ENCODE assay signal across 12 cellular contexts in the genomic region with DNA sequence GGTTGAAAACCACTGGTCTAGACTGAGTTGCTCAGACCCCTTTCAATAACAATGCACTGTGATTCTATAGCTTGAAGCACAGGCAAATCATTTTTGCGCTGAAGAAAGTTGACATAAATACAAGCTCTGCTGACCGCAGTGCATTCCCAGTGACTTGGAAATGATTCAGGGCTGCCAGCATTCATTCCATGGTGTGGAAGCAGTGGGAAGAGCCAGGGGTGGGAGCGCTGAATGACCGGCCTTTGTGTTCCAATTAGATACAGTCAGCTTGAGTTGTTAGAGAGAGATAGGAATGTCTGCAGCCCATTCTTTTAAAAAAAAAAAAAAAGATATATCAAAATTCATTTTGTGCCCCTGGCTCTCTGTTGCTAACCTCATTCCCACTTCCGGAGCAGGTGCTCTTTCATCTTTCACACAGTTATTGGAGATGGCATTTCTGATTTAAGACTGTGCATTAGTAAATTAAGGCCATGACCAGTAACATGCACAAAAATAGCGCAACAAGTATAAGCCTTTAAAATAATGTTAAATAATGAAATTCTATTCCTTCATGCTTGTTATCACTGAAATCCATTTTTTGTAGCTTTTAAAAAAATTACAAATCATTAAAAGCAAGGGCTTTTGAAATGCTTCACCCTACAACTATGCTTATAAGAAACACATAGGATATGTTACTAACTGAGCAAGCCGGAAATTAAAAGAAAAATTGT. TPM values are rescaled to one million over a fixed set of nuclear protein-coding genes. Genes with fewer than 3 reads are reported as not detected.
DNase-seq lines count a peak whose midpoint lies in the region; ATAC-seq and TF ChIP-seq lines count a peak whose summit lies in the region.
"Had no signal": no experiment of that assay in that cellular context is flagged by ENCODE, and none has a peak within 500 bp of the region (broad histone marks: within the 10 kb centered on the region; RNA-seq: fewer than 3 reads in every experiment).

No MANE protein-coding gene starts in this region.

- H3K79me1 ChIP-seq in mesendoderm (ENCODE audit: low read length): no peaks in the 10 kb centered on the region

- H2BK120ac ChIP-seq in mesendoderm (ENCODE audit: low read depth, low read length): no peak overlapping the region

- peak overlapping the region; percentile 30 for H3K9ac ChIP-seq in Loucy (ENCODE audit: low read depth, low read length, poor library complexity, severe bottlenecking)
- no peak overlapping the region for H3K9ac ChIP-seq in mesendoderm (ENCODE audit: low read length)

- peaks cover 76% of the 10 kb centered on the region for H3K4me1 ChIP-seq in Loucy (ENCODE audit: insufficient read depth, low read length, poor library complexity, severe bottlenecking)
- no peaks in the 10 kb centered on the region for H3K4me1 ChIP-seq in mesendoderm (ENCODE audit: control insufficient read depth, low read depth, low read length)
- peaks cover 0 to 2% of the 10 kb centered on the region in 2 donors for H3K4me1 ChIP-seq in aorta (ENCODE audit: control insufficient read depth in 1 of 2, insufficient read depth in 2 of 2, low read length in 2 of 2)

- no peaks in the 10 kb centered on the region for H3K36me3 ChIP-seq in Loucy (ENCODE audit: insufficient read depth, low read length)
- H3K36me3 ChIP-seq in mesendoderm (ENCODE audit: control insufficient read depth, insufficient read depth, low read length): no peaks in the 10 kb centered on the region
- H3K36me3 ChIP-seq in aorta (ENCODE audit: control insufficient read depth in 1 of 2, insufficient read depth in 2 of 2, low read length in 1 of 2): no peaks in the 10 kb centered on the region

- H3K9me3 ChIP-seq in Loucy (ENCODE audit: insufficient read depth, low read depth, low read length) (no peaks in the 10 kb centered on the region), aorta (ENCODE audit: control insufficient read depth, low read length) (no peaks in the 10 kb centered on the region)

- peak overlapping the region; percentile 66 for H3K4me2 ChIP-seq in Loucy (ENCODE audit: low read depth, low read length, poor library complexity, severe bottlenecking)
- H3K4me2 ChIP-seq in mesendoderm (ENCODE audit: low read length): no peak overlapping the region

- peak; percentile 97 for DNase-seq in AG10803 (ENCODE audit: low read depth)
- DNase-seq in cardiac fibroblast (ENCODE audit: low read depth in 2 of 2): peak; percentile 88 to 95
- DNase-seq in mesendoderm: peak; percentile 30
- no peak for DNase-seq in NCI-H1417 treated with DMSO at 0.1 percent for 48 hours (lab: John Stamatoyannopoulos, UW)
- DNase-seq in aorta: no peak
- DNase-seq in NOMO-1 treated with DMSO at 0.1 percent for 48 hours (lab: John Stamatoyannopoulos, UW; ENCODE audit: unreplicated experiment): no peak
- DNase-seq: activated CD4-positive, alpha-beta T cell treated with anti-CD3 and anti-CD28 coated beads, Interleukin-2, amount 50 U/mL, for 4 hours; NCI-H1930; nephron progenitor cell had no signal

- whole genome bisulfite sequencing in mesendoderm (ENCODE audit: extremely low coverage, insufficient coverage, low lambda C conversion rate): no CpG with 5 or more reads among the region's 7 CpGs
- 53 to 59% methylated on average over 7 of the region's 7 CpGs for WGBS in aorta, 2 donors

- TF ChIP-seq CTCF in AG10803 (conservative IDR thresholded peaks at IDR 0.05; ENCODE audit: low read length) (no peak), Loucy (conservative IDR thresholded peaks at IDR 0.05; ENCODE audit: low read length) (no peak), cardiac fibroblast (IDR thresholded peaks at IDR 0.05; ENCODE audit: low read depth, low read length) (no peak)

- no peak overlapping the region for H2AK5ac ChIP-seq in mesendoderm (ENCODE audit: low read length)

- H3K79me2 ChIP-seq in Loucy (ENCODE audit: insufficient read depth, low read length): no peaks in the 10 kb centered on the region
- H3K79me2 ChIP-seq in mesendoderm (ENCODE audit: control insufficient read depth, insufficient read depth, low read length): no peaks in the 10 kb centered on the region

- no peaks in the 10 kb centered on the region; the same call in 1 of the 2 replicates for H3F3A ChIP-seq in Loucy (ENCODE audit: low read depth)

- H3K27me3 ChIP-seq in Loucy (ENCODE audit: insufficient read depth, low read length, poor library complexity, severe bottlenecking): no peaks in the 10 kb centered on the region
- H3K27me3 ChIP-seq in mesendoderm (ENCODE audit: insufficient read depth, low read length, poor library complexity): no peaks in the 10 kb centered on the region
- H3K27me3 ChIP-seq in aorta (ENCODE audit: control insufficient read depth in 1 of 2, insufficient read depth in 2 of 2, low read length in 1 of 2): no peaks in the 10 kb centered on the region

- H2BK5ac ChIP-seq in mesendoderm (ENCODE audit: low read length): no peak overlapping the region

- H3K9me2 ChIP-seq in Loucy (replicated peaks; ENCODE audit: low read depth, low read length): no peaks in the 10 kb centered on the region

- no peak overlapping the region; the same call in 1 of the 2 replicates for H2AFZ ChIP-seq in Loucy (ENCODE audit: low read length)

- H3K27ac ChIP-seq in mesendoderm (ENCODE audit: low read depth, low read length): no peak overlapping the region
- no peak overlapping the region for H3K27ac ChIP-seq in aorta (ENCODE audit: low read depth in 1 of 2, low read length in 2 of 2)

- no peak overlapping the region for H3K4ac ChIP-seq in mesendoderm (ENCODE audit: low read depth, low read length)

- no peak overlapping the region for H3K18ac ChIP-seq in mesendoderm (ENCODE audit: low read length)

- no peak overlapping the region for H4K8ac ChIP-seq in mesendoderm (ENCODE audit: low read depth, low read length)

- intact Hi-C loops in aorta (cut with DNase I): no loop called here

- H4K20me1 ChIP-seq in Loucy (ENCODE audit: insufficient read depth, low read length, poor library complexity, severe bottlenecking): no peaks in the 10 kb centered on the region

- no peak overlapping the region for H3K4me3 ChIP-seq in AG10803 (ENCODE audit: low read length)
- H3K4me3 ChIP-seq in Loucy (ENCODE audit: low read length, poor library complexity, severe bottlenecking): peak overlapping the region; percentile 41
- H3K4me3 ChIP-seq in cardiac fibroblast (replicated peaks in 1 of 2; ENCODE audit: low read depth in 2 of 2, low read length in 2 of 2): no peak overlapping the region
- no peak overlapping the region for H3K4me3 ChIP-seq in mesendoderm (ENCODE audit: low read length)
- H3K4me3 ChIP-seq in aorta (ENCODE audit: low read length in 2 of 2): no peak overlapping the region

- no peak overlapping the region for H3K56ac ChIP-seq in mesendoderm (ENCODE audit: low read length)

- no peak overlapping the region for H4K5ac ChIP-seq in mesendoderm (ENCODE audit: low read length)

- no peak overlapping the region for H3K23ac ChIP-seq in mesendoderm (ENCODE audit: low read length)

- ATAC-seq in aorta (ENCODE audit: low FRiP score): no peak
- no peak for ATAC-seq in HG02623 (IDR thresholded peaks at IDR 0.05; ENCODE audit: unreplicated experiment)
- ATAC-seq: HCT116 had no signal

- no peak overlapping the region for H2BK15ac ChIP-seq in mesendoderm (replicated peaks; ENCODE audit: low read depth)

RNA-seq across cellular contexts. Expression of a gene that starts 59.4 kb away (rescaled TPM):
- not detected for polyA plus RNA-seq in mesendoderm (2013, experiment 1 of 2)
- polyA plus RNA-seq in mesendoderm (2013, experiment 2 of 2): not detected
- total RNA-seq in aorta: 1 to 10 TPM in 1 of 2 donors, under 1 TPM in 1; 0.30 to 1.8 TPM
- not detected for polyA plus RNA-seq in aorta

Comparison
In these comparisons a context has a peak if more than half of its experiments do, and no peak if none do; other contexts are left out.
1. DNase-seq: peak in AG10803 (single experiment), cardiac fibroblast (2 of 2) and mesendoderm (single experiment); none in NCI-H1417 treated with DMSO at 0.1 percent for 48 hours (single experiment), aorta (0 of 2) and NOMO-1 treated with DMSO at 0.1 percent for 48 hours (single experiment).